10 cellular contexts compared by ENCODE assay signal in genomic region chr7:134892963-134893362, GRCh38.
DNase-seq lines count a peak whose midpoint lies in the region; ATAC-seq and TF ChIP-seq lines count a peak whose summit lies in the region.
"Had no signal": no experiment of that assay in that cellular context is flagged by ENCODE, and none has a peak within 500 bp of the region (broad histone marks: within the 10 kb centered on the region; RNA-seq: fewer than 3 reads in every experiment).

No MANE protein-coding gene starts in this region.

- H3K27me3 Mint-ChIP-seq in neural crest cell (ENCODE audit: low read depth), result no peaks in the 10 kb centered on the region
- H3K27me3 Mint-ChIP-seq in activated T-cell treated with anti-CD3 and anti-CD28 coated beads, Interleukin-2, amount 50 U/mL, for 24 hours, result peaks cover 27% of the 10 kb centered on the region

- H3K27ac Mint-ChIP-seq in neural crest cell (ENCODE audit: unreplicated experiment), result peak overlapping the region; percentile 36
- no peak overlapping the region for H3K27ac Mint-ChIP-seq in activated T-cell treated with anti-CD3 and anti-CD28 coated beads, Interleukin-2, amount 50 U/mL, for 24 hours
- H3K27ac Mint-ChIP-seq: activated CD4-positive, alpha-beta memory T cell treated with anti-CD3 and anti-CD28 coated beads, Interleukin-2, amount 10 ng/mL, durations not matched to agents 7 days and 5 days had no signal

- peaks cover 27% of the 10 kb centered on the region for H3K36me3 Mint-ChIP-seq in neural crest cell (ENCODE audit: low read depth)
- no peaks in the 10 kb centered on the region for H3K36me3 Mint-ChIP-seq in activated T-cell treated with anti-CD3 and anti-CD28 coated beads, Interleukin-2, amount 50 U/mL, for 24 hours (ENCODE audit: low read depth)

- no peaks in the 10 kb centered on the region for H3K27me3 ChIP-seq in right atrium auricular region

- TF ChIP-seq CTCF in right atrium auricular region (IDR thresholded peaks at IDR 0.05) (no peak), epithelial cell of proximal tubule (conservative IDR thresholded peaks at IDR 0.05; ENCODE audit: low read depth, low read length) (no peak), neural crest cell (conservative IDR thresholded peaks at IDR 0.05) (no peak)

- peaks cover 0 to 5% of the 10 kb centered on the region in 2 donors for H3K9me3 ChIP-seq in right atrium auricular region

- peaks cover 6% of the 10 kb centered on the region for H3K9me3 Mint-ChIP-seq in neural crest cell
- H3K9me3 Mint-ChIP-seq in activated T-cell treated with anti-CD3 and anti-CD28 coated beads, Interleukin-2, amount 50 U/mL, for 24 hours, result peaks cover 15% of the 10 kb centered on the region

- peak overlapping the region; percentile 85 to 91 for H3K27ac ChIP-seq in right atrium auricular region

- H3K36me3 ChIP-seq in right atrium auricular region, result no peaks in the 10 kb centered on the region

- ATAC-seq in left cardiac atrium (no peak), HG03045 (IDR thresholded peaks at IDR 0.05; ENCODE audit: unreplicated experiment) (no peak), HG03571 (IDR thresholded peaks at IDR 0.05; ENCODE audit: unreplicated experiment) (no peak), HG03521 (IDR thresholded peaks at IDR 0.05; ENCODE audit: unreplicated experiment) (no peak)

- no peak for DNase-seq in right atrium auricular region (ENCODE audit: low spot score)
- no peak for DNase-seq in left cardiac atrium
- DNase-seq in epithelial cell of proximal tubule (ENCODE audit: low read depth), result no peak
- no peak for DNase-seq in neural crest cell (ENCODE audit: low read depth, low spot score)
- DNase-seq in activated T-cell treated with anti-CD3 and anti-CD28 coated beads, Interleukin-2, amount 50 U/mL, for 24 hours, result no peak
- DNase-seq: activated CD4-positive, alpha-beta memory T cell treated with anti-CD3 and anti-CD28 coated beads, Interleukin-2, amount 10 ng/mL, durations not matched to agents 7 days and 5 days; AML-193 had no signal

- peaks cover 0 to 60% of the 10 kb centered on the region in 2 donors for H3K4me1 ChIP-seq in right atrium auricular region

- peaks cover 46% of the 10 kb centered on the region for H3K4me1 Mint-ChIP-seq in neural crest cell
- H3K4me1 Mint-ChIP-seq in activated T-cell treated with anti-CD3 and anti-CD28 coated beads, Interleukin-2, amount 50 U/mL, for 24 hours (ENCODE audit: low read depth), result peaks cover 8% of the 10 kb centered on the region
- H3K4me1 Mint-ChIP-seq: activated CD4-positive, alpha-beta memory T cell treated with anti-CD3 and anti-CD28 coated beads, Interleukin-2, amount 10 ng/mL, durations not matched to agents 7 days and 5 days had no signal

- H3K4me3 ChIP-seq in right atrium auricular region (peak overlapping the region; percentile 49 to 53), epithelial cell of proximal tubule (ENCODE audit: low read depth, low read length) (peak overlapping the region; percentile 54)

- H3K4me3 Mint-ChIP-seq in neural crest cell, result peak overlapping the region; percentile 88
- no peak overlapping the region for H3K4me3 Mint-ChIP-seq in activated T-cell treated with anti-CD3 and anti-CD28 coated beads, Interleukin-2, amount 50 U/mL, for 24 hours
- H3K4me3 Mint-ChIP-seq: activated CD4-positive, alpha-beta memory T cell treated with anti-CD3 and anti-CD28 coated beads, Interleukin-2, amount 10 ng/mL, durations not matched to agents 7 days and 5 days had no signal

- intact Hi-C loops in left cardiac atrium (cut with DNase I), result no loop called here
